ENCODE assay signal across 1 cellular context in genomic region chr11:93784152-93784934, GRCh38.
TF ChIP-seq lines count a peak whose summit lies in the region.

Gene MED17 (plus strand): TSS chr11:93784282. CDS start chr11:93784514, 232 bp downstream.

TF ChIP-seq in A549, 52 proteins besides CTCF, POLR2A, EP300 and RAD21 (continued from another document):
- TF ChIP-seq HOXB5 (CRISPR knock-in tag; IDR thresholded peaks at IDR 0.05) (no peak), NR3C1 (IDR thresholded peaks at IDR 0.05) (no peak), E2F6 (IDR thresholded peaks at IDR 0.05; ENCODE audit: borderline replicate concordance, low read depth) (peak; percentile 79), HOXA7 (CRISPR knock-in tag; IDR thresholded peaks at IDR 0.05) (no peak), CEBPB (IDR thresholded peaks at IDR 0.05) (no peak), HES2 (IDR thresholded peaks at IDR 0.05) (no peak), KDM1A (IDR thresholded peaks at IDR 0.05; ENCODE audit: low read depth) (no peak), BCL3 (IDR thresholded peaks at IDR 0.05) (peak; percentile 90), RFX5 (IDR thresholded peaks at IDR 0.05) (no peak), PBX3 (IDR thresholded peaks at IDR 0.05) (0 out of 2 replicates have a peak, but pooled peaks have one; percentile 48), ESRRA (IDR thresholded peaks at IDR 0.05; ENCODE audit: borderline replicate concordance, low read length) (no peak), RCOR1 (IDR thresholded peaks at IDR 0.05; ENCODE audit: low read depth, low read length) (no peak), CHD2 (IDR thresholded peaks at IDR 0.05; ENCODE audit: low read length, partially characterized antibody) (peak; percentile 23), SREBF2 (IDR thresholded peaks at IDR 0.05) (no peak), HMGXB4 (CRISPR knock-in tag; IDR thresholded peaks at IDR 0.05; ENCODE audit: borderline replicate concordance) (no peak; the same call in 1 of the 2 replicates), MAX (IDR thresholded peaks at IDR 0.05) (peak; percentile 67), PHF8 (IDR thresholded peaks at IDR 0.05; ENCODE audit: borderline replicate concordance, low read depth) (peak; percentile 79), MAFK (IDR thresholded peaks at IDR 0.05; ENCODE audit: partially characterized antibody) (no peak), NFE2L2 (conservative IDR thresholded peaks at IDR 0.05; ENCODE audit: low read length) (no peak), GATA3 (IDR thresholded peaks at IDR 0.05; ENCODE audit: borderline replicate concordance) (no peak), JUNB (IDR thresholded peaks at IDR 0.05) (no peak), JUN (IDR thresholded peaks at IDR 0.05) (peak; percentile 71 to 85; a peak in 4 of 5 replicates), ATOH8 (CRISPR knock-in tag; IDR thresholded peaks at IDR 0.05; ENCODE audit: low read depth) (no peak), SMC3 (IDR thresholded peaks at IDR 0.05) (no peak), ZFP36 (IDR thresholded peaks at IDR 0.05; ENCODE audit: borderline replicate concordance, partially characterized antibody) (no peak), RNF2 (IDR thresholded peaks at IDR 0.05; ENCODE audit: borderline replicate concordance, low read depth) (no peak), HEYL (CRISPR knock-in tag; IDR thresholded peaks at IDR 0.05) (no peak), TP53 (CRISPR knock-in tag; IDR thresholded peaks at IDR 0.05) (no peak), FOXS1 (CRISPR knock-in tag; IDR thresholded peaks at IDR 0.05) (no peak)
